Comparison of ENCODE assay signal across 18 cellular contexts in genomic region chr19:38921420-38922274, GRCh38. TPM values are rescaled to one million over a fixed set of nuclear protein-coding genes. Genes with fewer than 3 reads are reported as not detected.
DNase-seq lines count a peak whose midpoint lies in the region; ATAC-seq, FAIRE-seq and TF ChIP-seq lines count a peak whose summit lies in the region.
"Had no signal": no experiment of that assay in that cellular context is flagged by ENCODE, and none has a peak within 500 bp of the region (broad histone marks: within the 10 kb centered on the region; RNA-seq: fewer than 3 reads in every experiment).

No MANE protein-coding gene starts in this region.

- H3K4me3 ChIP-seq in H7 (ENCODE audit: insufficient read depth, low read depth, low read length) (no peak overlapping the region), GM12878 (no peak overlapping the region)
- H3K4me3 ChIP-seq: SJCRH30 had no signal

- TSS peak; percentile 56 for BruUV-seq in GM12878 (replicated peaks; lab: Mats Ljungman, UMichigan)

- H3K4me2 ChIP-seq in GM12878 (ENCODE audit: control insufficient read depth, insufficient read depth), result no peak overlapping the region
- H3K4me2 ChIP-seq: KMS-11 had no signal

- DNase-seq in H7 (peak; percentile 48), GM12878 (ENCODE audit: low read depth, low spot score) (no peak), posterior vena cava (ENCODE audit: low spot score) (peak; percentile 72), H54 (ENCODE audit: insufficient read length, low spot score) (no peak)
- DNase-seq: ACHN, AML-193, DMS53, NCI-H1436, NCI-H2029, NCI-H2171, NCI-H446, NCI-H748 treated with DMSO at 0.1 percent for 48 hours, SJCRH30 had no signal

- FAIRE-seq in GM12878 (lab: Jason Lieb, UNC) (no peak), H54 (lab: Jason Lieb, UNC) (no peak)

- no peak for TF ChIP-seq EP300 in GM12878 (IDR thresholded peaks at IDR 0.05; ENCODE audit: borderline replicate concordance in 1 of 2, control insufficient read depth in 1 of 2, low read depth in 2 of 2, low read length in 2 of 2)

- 84% methylated on average over 20 of the region's 20 CpGs for WGBS in GM12878 (ENCODE audit: insufficient coverage, insufficient replicate concordance, low lambda C conversion rate, missing lambda C conversion rate)

- in situ Hi-C loops in GM12878 (cut with MboI), result no loop called here

- intact Hi-C loops in GM12878 (cut with micrococcal nuclease; ENCODE audit: unreplicated experiment) (no loop called here), posterior vena cava (cut with DNase I) (loop anchor here in 1 of 2 donors (5.0 kb wide), 1 partner anchor 881 kb away; no protein-coding TSS in a partner anchor)

- no peak overlapping the region for H3K9ac ChIP-seq in GM12878 (ENCODE audit: control insufficient read depth, insufficient read depth, low read length)
- H3K9ac ChIP-seq: KMS-11 had no signal

- SMC1A ChIA-PET in GM12878 (lab: Charles Lee; ENCODE audit: uncharacterized antibody, unreplicated experiment), result no interaction called here

- CTCF ChIA-PET in GM12878 (lab: Yijun Ruan, JAX), result no interaction called here

- H3K4me1 ChIP-seq in GM12878 (ENCODE audit: control insufficient read depth, insufficient read depth, low read length), result no peaks in the 10 kb centered on the region

- TF ChIP-seq POLR2A in GM12878 (IDR thresholded peaks at IDR 0.05; ENCODE audit: low read depth, low read length), result 0 out of 2 replicates have a peak, but pooled peaks have one; percentile 42
- no peak for TF ChIP-seq POLR2A in H54 (IDR thresholded peaks at IDR 0.05; ENCODE audit: low read depth, low read length)

- TF ChIP-seq RAD21 in GM12878 (IDR thresholded peaks at IDR 0.05; ENCODE audit: insufficient read depth, low read depth, low read length), result no peak

- no peaks in the 10 kb centered on the region for H3K9me3 ChIP-seq in GM12878 (replicated peaks; ENCODE audit: control insufficient read depth, insufficient read depth, low read length)
- H3K9me3 ChIP-seq: SJCRH30 had no signal

- H2AFZ ChIP-seq in GM12878 (ENCODE audit: control insufficient read depth, low read depth, low read length), result no peak overlapping the region

- ATAC-seq in GM12878 (no peak), GM18870 (IDR thresholded peaks at IDR 0.05; ENCODE audit: unreplicated experiment) (no peak), HG03025 (IDR thresholded peaks at IDR 0.05; ENCODE audit: low FRiP score, unreplicated experiment) (no peak)

- H3K36me3 ChIP-seq in H7 (replicated peaks; ENCODE audit: control insufficient read depth, insufficient read depth, low read length) (peaks cover 17% of the 10 kb centered on the region), GM12878 (ENCODE audit: control insufficient read depth in 2 of 2, insufficient read depth in 2 of 2, low read length in 1 of 2) (peaks cover 1 to 14% of the 10 kb centered on the region in 2 experiments)

- no peaks in the 10 kb centered on the region for H4K20me1 ChIP-seq in GM12878 (ENCODE audit: control insufficient read depth, insufficient read depth)

- no peaks in the 10 kb centered on the region for H3K79me2 ChIP-seq in GM12878 (ENCODE audit: control insufficient read depth, insufficient read depth, low read length)

- POLR2A ChIA-PET in GM12878 (lab: Charles Lee), result no interaction called here

- H3K27me3 ChIP-seq in H7 (ENCODE audit: control insufficient read depth, insufficient read depth, low read length) (no peaks in the 10 kb centered on the region), GM12878 (replicated peaks in 1 of 2; ENCODE audit: control insufficient read depth in 2 of 2, insufficient read depth in 2 of 2, low read length in 1 of 2) (no peaks in the 10 kb centered on the region)
- H3K27me3 ChIP-seq: SJCRH30 had no signal

- RAD21 ChIA-PET in GM12878 (lab: Charles Lee; ENCODE audit: unreplicated experiment), result no interaction called here

- TF ChIP-seq CTCF in GM12878 (IDR thresholded peaks at IDR 0.05 in 2 of 3, conservative IDR thresholded peaks at IDR 0.05 in 1 of 3; ENCODE audit: control insufficient read depth in 2 of 3, extremely low read depth in 1 of 3, insufficient read depth in 1 of 3, low read depth in 3 of 3, low read length in 3 of 3), result no peak

- no peak overlapping the region for H3K27ac ChIP-seq in GM12878 (ENCODE audit: control insufficient read depth, insufficient read depth)
- H3K27ac ChIP-seq: KMS-11, SJCRH30 had no signal

RNA-seq across cellular contexts. Expression of gene SARS2, which starts 8.9 kb away (rescaled TPM):
- 65.9 and 75.6 TPM in 2 replicates for total RNA-seq in H7 (2014; rRNA removed; shearing (Covaris generic))
- 36.5 and 40.6 TPM in 2 replicates for total RNA-seq in GM12878 (2013; cell fraction: nucleolus; rRNA removed)
- total RNA-seq in GM12878 (2014; rRNA removed) (33.7 and 34.1 TPM in 2 replicates), GM12878 (2014; rRNA removed; fragmentation: Illumina TruSeq; extraction: Trizol) (18.5 and 21.4 TPM in 2 replicates), GM12878 (2021) (35.9 and 38.2 TPM in 2 replicates), posterior vena cava (1 to 10 TPM; 8.2 to 9.5 TPM)
- 15.0 TPM for polyA plus RNA-seq in GM12878 (2011; ENCODE audit: low read depth)
- polyA plus RNA-seq in GM12878 (2011; rRNA removed) (9.1 and 20.9 TPM in 2 replicates), GM12878 (2014; fragmentation: Illumina TruSeq; extraction: Trizol) (7.3 and 19.0 TPM in 2 replicates), GM12878 (2014; fragmentation: Nextera tagmentation; extraction: Ambion mirVana) (1 to 10 TPM; 2.6 to 7.8 TPM), GM12878 (2014; rRNA removed) (50.3 and 77.8 TPM in 2 replicates), GM12878 (2016; fragmentation: Nextera tagmentation; extraction: Ambion mirVana) (10 to 100 TPM; 35.8 to 42.7 TPM)
- polyA plus RNA-seq in GM12878 (2011; cell fraction: cytosol; rRNA removed), result 24.2 and 40.9 TPM in 2 replicates
- 148 and 173 TPM in 2 replicates for polyA plus RNA-seq in GM12878 (2011; cell fraction: nucleus; rRNA removed)
- polyA plus RNA-seq in GM12878 (2012), result 23.8 and 28.3 TPM in 2 replicates
- 11.6 and 33.9 TPM in 2 replicates for polyA minus RNA-seq in GM12878 (2011; rRNA and poly(A)+ RNA removed)
- polyA minus RNA-seq in GM12878 (2011; cell fraction: cytosol; rRNA and poly(A)+ RNA removed), result 16.7 and 21.9 TPM in 2 replicates
- 18.9 and 29.1 TPM in 2 replicates for polyA minus RNA-seq in GM12878 (2011; cell fraction: nucleus; rRNA and poly(A)+ RNA removed)

RNA-seq across cellular contexts. Expression of gene MRPS12, which starts 9.1 kb away (rescaled TPM):
- total RNA-seq in H7 (2014; rRNA removed; shearing (Covaris generic)), result 106 and 115 TPM in 2 replicates
- 21.5 and 25.4 TPM in 2 replicates for total RNA-seq in GM12878 (2013; cell fraction: nucleolus; rRNA removed)
- total RNA-seq in GM12878 (2014; rRNA removed) (120 and 149 TPM in 2 replicates), GM12878 (2014; rRNA removed; fragmentation: Illumina TruSeq; extraction: Trizol) (38.1 and 41.8 TPM in 2 replicates), GM12878 (2021) (101 and 112 TPM in 2 replicates), posterior vena cava (10 to 100 TPM; 17.8 to 21.4 TPM)
- 21.9 TPM for polyA plus RNA-seq in GM12878 (2011; ENCODE audit: low read depth)
- polyA plus RNA-seq in GM12878 (2011; rRNA removed) (19.4 and 42.6 TPM in 2 replicates), GM12878 (2014; fragmentation: Illumina TruSeq; extraction: Trizol) (6.0 and 22.8 TPM in 2 replicates), GM12878 (2014; fragmentation: Nextera tagmentation; extraction: Ambion mirVana) (10 to 100 TPM in 1 of 2 experiments, 1 to 10 TPM in 1; 7.3 to 39.6 TPM), GM12878 (2014; rRNA removed) (148 and 171 TPM in 2 replicates), GM12878 (2016; fragmentation: Nextera tagmentation; extraction: Ambion mirVana) (100 to 1,000 TPM; 178 to 205 TPM)
- 83.1 and 137 TPM in 2 replicates for polyA plus RNA-seq in GM12878 (2011; cell fraction: cytosol; rRNA removed)
- 78.3 and 81.7 TPM in 2 replicates for polyA plus RNA-seq in GM12878 (2011; cell fraction: nucleus; rRNA removed)
- 53.3 and 53.6 TPM in 2 replicates for polyA plus RNA-seq in GM12878 (2012)
- polyA minus RNA-seq in GM12878 (2011; rRNA and poly(A)+ RNA removed), result 22.2 and 47.5 TPM in 2 replicates
- 24.0 and 27.7 TPM in 2 replicates for polyA minus RNA-seq in GM12878 (2011; cell fraction: cytosol; rRNA and poly(A)+ RNA removed)
- 21.3 and 34.3 TPM in 2 replicates for polyA minus RNA-seq in GM12878 (2011; cell fraction: nucleus; rRNA and poly(A)+ RNA removed)

RNA-seq across cellular contexts. Expression of gene CCER2, which starts 9.7 kb away (rescaled TPM):
- total RNA-seq in H7 (2014; rRNA removed; shearing (Covaris generic)), result 0.07 TPM in 1 of 2 replicates, not detected in the other
- total RNA-seq in GM12878 (2013; cell fraction: nucleolus; rRNA removed), result 1.2 TPM in 1 of 2 replicates, not detected in the other
- total RNA-seq in GM12878 (2014; rRNA removed) (0.28 and 0.33 TPM in 2 replicates), GM12878 (2014; rRNA removed; fragmentation: Illumina TruSeq; extraction: Trizol) (0.27 and 0.37 TPM in 2 replicates), GM12878 (2021) (0.21 and 0.56 TPM in 2 replicates), posterior vena cava (under 1 TPM; 0.24 to 0.37 TPM)
- polyA plus RNA-seq in GM12878 (2011; ENCODE audit: low read depth), result 0.39 TPM
- polyA plus RNA-seq in GM12878 (2011; rRNA removed) (0.13 and 0.23 TPM in 2 replicates), GM12878 (2014; fragmentation: Illumina TruSeq; extraction: Trizol) (0.62 TPM in 1 of 2 replicates, not detected in the other), GM12878 (2014; fragmentation: Nextera tagmentation; extraction: Ambion mirVana) (under 1 TPM; 0.26 TPM), GM12878 (2014; rRNA removed) (0.55 and 1.4 TPM in 2 replicates), GM12878 (2016; fragmentation: Nextera tagmentation; extraction: Ambion mirVana) (under 1 TPM; 0.19 to 0.59 TPM)
- polyA plus RNA-seq in GM12878 (2011; cell fraction: cytosol; rRNA removed), result 0.25 and 0.50 TPM in 2 replicates
- polyA plus RNA-seq in GM12878 (2011; cell fraction: nucleus; rRNA removed), result 2.4 and 3.5 TPM in 2 replicates
- polyA plus RNA-seq in GM12878 (2012), result 0.53 and 1.3 TPM in 2 replicates
- polyA minus RNA-seq in GM12878 (2011; rRNA and poly(A)+ RNA removed), result not detected in 2 replicates
- polyA minus RNA-seq in GM12878 (2011; cell fraction: cytosol; rRNA and poly(A)+ RNA removed), result not detected in 2 replicates
- polyA minus RNA-seq in GM12878 (2011; cell fraction: nucleus; rRNA and poly(A)+ RNA removed), result not detected in 2 replicates
- total RNA-seq: M059J had no signal
- polyA plus RNA-seq: CD14-positive monocyte had no signal

RNA-seq across cellular contexts. Expression of gene NFKBIB, which starts 21.9 kb away (rescaled TPM):
- 26.0 and 30.6 TPM in 2 replicates for total RNA-seq in H7 (2014; rRNA removed; shearing (Covaris generic))
- 5.3 and 5.4 TPM in 2 replicates for total RNA-seq in GM12878 (2013; cell fraction: nucleolus; rRNA removed)
- total RNA-seq in GM12878 (2014; rRNA removed), result 45.0 and 52.2 TPM in 2 replicates
- total RNA-seq in GM12878 (2014; rRNA removed; fragmentation: Illumina TruSeq; extraction: Trizol), result 11.0 and 11.7 TPM in 2 replicates
- 47.6 and 54.6 TPM in 2 replicates for total RNA-seq in GM12878 (2021)
- 7.9 TPM for polyA plus RNA-seq in GM12878 (2011; ENCODE audit: low read depth)
- 12.4 and 25.7 TPM in 2 replicates for polyA plus RNA-seq in GM12878 (2011; rRNA removed)
- polyA plus RNA-seq in GM12878 (2011; cell fraction: cytosol; rRNA removed), result 39.6 and 60.6 TPM in 2 replicates
- 19.5 and 32.3 TPM in 2 replicates for polyA plus RNA-seq in GM12878 (2011; cell fraction: nucleus; rRNA removed)
- polyA plus RNA-seq in GM12878 (2012), result 25.0 and 28.6 TPM in 2 replicates
- polyA plus RNA-seq in GM12878 (2014; fragmentation: Illumina TruSeq; extraction: Trizol), result 3.7 and 8.6 TPM in 2 replicates
- polyA plus RNA-seq in GM12878 (2014; fragmentation: Nextera tagmentation; extraction: Ambion mirVana), result 1 to 10 TPM; 1.2 to 4.3 TPM
- polyA plus RNA-seq in GM12878 (2014; rRNA removed), result 60.9 and 74.0 TPM in 2 replicates
- 10 to 100 TPM; 36.3 to 43.5 TPM for polyA plus RNA-seq in GM12878 (2016; fragmentation: Nextera tagmentation; extraction: Ambion mirVana)
- polyA minus RNA-seq in GM12878 (2011; rRNA and poly(A)+ RNA removed), result 4.7 and 10.3 TPM in 2 replicates
- polyA minus RNA-seq in GM12878 (2011; cell fraction: cytosol; rRNA and poly(A)+ RNA removed), result 7.4 and 8.5 TPM in 2 replicates
- 2.5 and 3.3 TPM in 2 replicates for polyA minus RNA-seq in GM12878 (2011; cell fraction: nucleus; rRNA and poly(A)+ RNA removed)
- 10 to 100 TPM; 19.3 to 23.1 TPM for total RNA-seq in posterior vena cava

RNA-seq across cellular contexts. Expression of gene SIRT2, which starts 22.2 kb away (rescaled TPM):
- 11.6 and 11.8 TPM in 2 replicates for total RNA-seq in H7 (2014; rRNA removed; shearing (Covaris generic))
- 29.3 and 37.0 TPM in 2 replicates for total RNA-seq in GM12878 (2013; cell fraction: nucleolus; rRNA removed)
- total RNA-seq in GM12878 (2014; rRNA removed), result 27.6 and 29.5 TPM in 2 replicates
- 14.6 and 15.9 TPM in 2 replicates for total RNA-seq in GM12878 (2014; rRNA removed; fragmentation: Illumina TruSeq; extraction: Trizol)
- total RNA-seq in GM12878 (2021), result 22.4 and 22.9 TPM in 2 replicates
- polyA plus RNA-seq in GM12878 (2011; ENCODE audit: low read depth), result 12.6 TPM
- 16.5 and 38.7 TPM in 2 replicates for polyA plus RNA-seq in GM12878 (2011; rRNA removed)
- 38.0 and 39.8 TPM in 2 replicates for polyA plus RNA-seq in GM12878 (2011; cell fraction: cytosol; rRNA removed)
- 63.6 and 64.7 TPM in 2 replicates for polyA plus RNA-seq in GM12878 (2011; cell fraction: nucleus; rRNA removed)
- polyA plus RNA-seq in GM12878 (2012), result 24.6 and 26.6 TPM in 2 replicates
- 16.3 and 25.4 TPM in 2 replicates for polyA plus RNA-seq in GM12878 (2014; fragmentation: Illumina TruSeq; extraction: Trizol)
- 1 to 10 TPM; 1.4 to 5.1 TPM for polyA plus RNA-seq in GM12878 (2014; fragmentation: Nextera tagmentation; extraction: Ambion mirVana)
- polyA plus RNA-seq in GM12878 (2014; rRNA removed), result 21.4 and 25.5 TPM in 2 replicates
- 10 to 100 TPM; 25.6 to 27.5 TPM for polyA plus RNA-seq in GM12878 (2016; fragmentation: Nextera tagmentation; extraction: Ambion mirVana)
- polyA minus RNA-seq in GM12878 (2011; rRNA and poly(A)+ RNA removed), result 19.3 and 27.0 TPM in 2 replicates
- polyA minus RNA-seq in GM12878 (2011; cell fraction: cytosol; rRNA and poly(A)+ RNA removed), result 7.1 and 10.3 TPM in 2 replicates
- 14.6 and 19.6 TPM in 2 replicates for polyA minus RNA-seq in GM12878 (2011; cell fraction: nucleus; rRNA and poly(A)+ RNA removed)
- total RNA-seq in posterior vena cava, result 10 to 100 TPM; 41.7 to 48.1 TPM

Comparison
In these comparisons a context has a peak if more than half of its experiments do, and no peak if none do; other contexts are left out.
1. DNase-seq: peak in H7 (single experiment) and posterior vena cava (single experiment); none in GM12878 (single experiment) and H54 (single experiment).